Comparison of ENCODE assay signal across 8 cellular contexts in genomic region chr22:43262990-43263644, GRCh38.
DNase-seq lines count a peak whose midpoint lies in the region; TF ChIP-seq lines count a peak whose summit lies in the region.

No MANE protein-coding gene starts in this region.

- H3K36me3 Mint-ChIP-seq in activated naive CD4-positive, alpha-beta T cell treated with anti-CD3 and anti-CD28 coated beads, Interleukin-2, amount 10 ng/mL, durations not matched to agents 7 days and 5 days: no peaks in the 10 kb centered on the region
- no peaks in the 10 kb centered on the region for H3K36me3 Mint-ChIP-seq in neural crest cell (ENCODE audit: low read depth)

- H3K27me3 ChIP-seq in GM06990 (replicated peaks; ENCODE audit: control insufficient read depth, insufficient read depth, low read length): no peaks in the 10 kb centered on the region

- CTCF ChIA-PET in activated naive CD4-positive, alpha-beta T cell treated with anti-CD3 and anti-CD28 coated beads, Interleukin-2, amount 10 ng/mL, durations not matched to agents 7 days and 5 days (lab: Charles Lee): interaction anchor here (0.6 to 3.7 kb wide), 5 partner anchors 10 to 120 kb away, joined by 3 to 21 read pairs (median 7); no protein-coding TSS in a partner anchor

- peak overlapping the region; percentile 67 for H3K4me3 Mint-ChIP-seq in activated naive CD4-positive, alpha-beta T cell treated with anti-CD3 and anti-CD28 coated beads, Interleukin-2, amount 10 ng/mL, durations not matched to agents 7 days and 5 days
- no peak overlapping the region for H3K4me3 Mint-ChIP-seq in neural crest cell

- no peaks in the 10 kb centered on the region for H3K9me3 Mint-ChIP-seq in activated naive CD4-positive, alpha-beta T cell treated with anti-CD3 and anti-CD28 coated beads, Interleukin-2, amount 10 ng/mL, durations not matched to agents 7 days and 5 days
- no peaks in the 10 kb centered on the region for H3K9me3 Mint-ChIP-seq in neural crest cell

- no peak for TF ChIP-seq CTCF in GM06990 (IDR thresholded peaks at IDR 0.05; ENCODE audit: insufficient read depth, low read length, poor library complexity, severe bottlenecking)
- no peak for TF ChIP-seq CTCF in neural crest cell (conservative IDR thresholded peaks at IDR 0.05)

- H3K4me1 Mint-ChIP-seq in activated naive CD4-positive, alpha-beta T cell treated with anti-CD3 and anti-CD28 coated beads, Interleukin-2, amount 10 ng/mL, durations not matched to agents 7 days and 5 days: peaks cover 31% of the 10 kb centered on the region
- peaks cover 24% of the 10 kb centered on the region for H3K4me1 Mint-ChIP-seq in neural crest cell

- no peaks in the 10 kb centered on the region for H3K36me3 ChIP-seq in GM06990 (ENCODE audit: control insufficient read depth, insufficient read depth, low read length)

- peak overlapping the region; percentile 93 for H3K27ac Mint-ChIP-seq in activated naive CD4-positive, alpha-beta T cell treated with anti-CD3 and anti-CD28 coated beads, Interleukin-2, amount 10 ng/mL, durations not matched to agents 7 days and 5 days
- no peak overlapping the region for H3K27ac Mint-ChIP-seq in neural crest cell (ENCODE audit: unreplicated experiment)

- H3K27me3 Mint-ChIP-seq in activated naive CD4-positive, alpha-beta T cell treated with anti-CD3 and anti-CD28 coated beads, Interleukin-2, amount 10 ng/mL, durations not matched to agents 7 days and 5 days: peaks cover 47% of the 10 kb centered on the region
- H3K27me3 Mint-ChIP-seq in neural crest cell (ENCODE audit: low read depth): peaks cover 32% of the 10 kb centered on the region

- DNase-seq in GM06990 (ENCODE audit: extremely low read depth, insufficient read length) (peak; percentile 24), NOMO-1 (lab: John Stamatoyannopoulos, UW; ENCODE audit: unreplicated experiment in 2 of 2) (peak; percentile 56 to 61), neural crest cell (ENCODE audit: low read depth, low spot score) (peak; percentile 23), COR-L47 (lab: John Stamatoyannopoulos, UW) (no peak), middle frontal gyrus (ENCODE audit: extremely low spot score, low spot score) (no peak), NCI-H1092 (lab: John Stamatoyannopoulos, UW) (no peak), glomerular visceral epithelial cell (ENCODE audit: extremely low spot score) (no peak)
- peak; percentile 73 for DNase-seq in activated naive CD4-positive, alpha-beta T cell treated with anti-CD3 and anti-CD28 coated beads, Interleukin-2, amount 10 ng/mL, durations not matched to agents 7 days and 5 days

- H3K4me3 ChIP-seq in GM06990 (replicated peaks; ENCODE audit: low read depth, low read length): 0 out of 2 replicates have a peak overlapping the region, but pooled peaks have one; percentile 1

Comparison
In these comparisons a context has a peak if more than half of its experiments do, and no peak if none do; other contexts are left out.
1. DNase-seq: peak in GM06990 (single experiment), NOMO-1 (2 of 2), activated naive CD4-positive, alpha-beta T cell treated with anti-CD3 and anti-CD28 coated beads, Interleukin-2, amount 10 ng/mL, durations not matched to agents 7 days and 5 days (single experiment) and neural crest cell (single experiment); none in COR-L47 (single experiment), middle frontal gyrus (single experiment), NCI-H1092 (single experiment) and glomerular visceral epithelial cell (single experiment).